10 cellular contexts compared by ENCODE assay signal in the genomic region with DNA sequence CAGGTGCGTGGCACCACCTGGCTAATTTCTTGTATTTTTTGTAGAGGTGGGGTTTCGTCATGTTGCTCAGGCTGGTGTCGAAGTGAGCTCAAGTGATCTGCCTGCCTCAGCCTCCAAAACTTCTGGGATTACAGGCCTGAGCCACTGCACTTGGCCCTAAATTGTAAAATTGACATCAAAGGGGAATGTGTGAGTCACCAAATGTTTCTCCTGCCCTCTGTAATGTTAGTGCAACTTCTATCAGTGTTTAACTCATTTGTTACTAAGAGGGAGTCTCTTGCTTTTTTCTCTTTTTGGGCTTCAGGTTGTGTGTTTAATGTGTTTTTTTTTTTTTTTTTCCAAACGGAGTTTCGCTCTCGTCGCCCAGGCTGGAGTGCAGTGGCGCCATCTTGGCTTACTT. TPM values are rescaled to one million over a fixed set of nuclear protein-coding genes. Genes with fewer than 3 reads are reported as not detected.
DNase-seq lines count a peak whose midpoint lies in the region; ATAC-seq and TF ChIP-seq lines count a peak whose summit lies in the region.
"Had no signal": no experiment of that assay in that cellular context is flagged by ENCODE, and none has a peak within 500 bp of the region (broad histone marks: within the 10 kb centered on the region; RNA-seq: fewer than 3 reads in every experiment).

No MANE protein-coding gene starts in this region.

- H3K9me3 ChIP-seq in mesenchymal stem cell (ENCODE audit: control insufficient read depth, low read length): no peaks in the 10 kb centered on the region
- H3K9me3 ChIP-seq in H9 (ENCODE audit: control insufficient read depth, low read depth, low read length): no peaks in the 10 kb centered on the region

- H3K4ac ChIP-seq in mesenchymal stem cell (ENCODE audit: low read depth in 1 of 2, low read length in 2 of 2): no peak overlapping the region
- H3K4ac ChIP-seq in H9 (ENCODE audit: low read depth, low read length): no peak overlapping the region

- peak overlapping the region; percentile 77 to 99 (median 82) for H3K4me3 Mint-ChIP-seq in brain
- H3K4me3 Mint-ChIP-seq in H9: peak overlapping the region in 1 of 2 experiments; percentile 21; a peak in 1 of 5 replicates
- H3K4me3 Mint-ChIP-seq: activated B cell treated with CpG ODN at 0.5 μM for 24 hours had no signal

- H3K36me3 Mint-ChIP-seq in brain (peaks cover 19% of the 10 kb centered on the region), H9 (ENCODE audit: insufficient read depth in 1 of 3, low read depth in 3 of 3) (peaks cover 4 to 15% (median 13%) of the 10 kb centered on the region in 3 experiments)

- no peak overlapping the region for H4K91ac ChIP-seq in mesenchymal stem cell (ENCODE audit: low read length)
- H4K91ac ChIP-seq in H9 (ENCODE audit: insufficient read length, low read depth, low read length): no peak overlapping the region

- peaks cover 10% of the 10 kb centered on the region for H3K27me3 Mint-ChIP-seq in brain
- H3K27me3 Mint-ChIP-seq in H9 (ENCODE audit: low read depth): 0 out of 2 replicates have a peak, but pooled peaks cover 3% of the 10 kb centered on the region
- H3K27me3 Mint-ChIP-seq: activated B cell treated with CpG ODN at 0.5 μM for 24 hours had no signal

- H2BK12ac ChIP-seq in mesenchymal stem cell (ENCODE audit: low read length in 2 of 2) (no peak overlapping the region), H9 (ENCODE audit: insufficient read length, low read depth, low read length) (no peak overlapping the region)

- peaks cover 3% of the 10 kb centered on the region for H4K20me1 ChIP-seq in H9 (ENCODE audit: control insufficient read depth, insufficient read depth, insufficient read length)

- H4K8ac ChIP-seq in mesenchymal stem cell (ENCODE audit: low read length): no peak overlapping the region
- no peak overlapping the region for H4K8ac ChIP-seq in H9 (replicated peaks; ENCODE audit: insufficient read length, low read depth, low read length)

- H3K27me3 ChIP-seq in mesenchymal stem cell (ENCODE audit: control insufficient read depth in 1 of 2, insufficient read depth in 1 of 2, low read length in 2 of 2) (no peaks in the 10 kb centered on the region), H9 (ENCODE audit: insufficient read depth, low read length) (no peaks in the 10 kb centered on the region)

- H3K9me3 Mint-ChIP-seq in brain: peaks cover 0 to 3% (median 0%) of the 10 kb centered on the region in 5 experiments
- no peaks in the 10 kb centered on the region for H3K9me3 Mint-ChIP-seq in H9
- H3K9me3 Mint-ChIP-seq: activated B cell treated with CpG ODN at 0.5 μM for 24 hours had no signal

- H3K36me3 ChIP-seq in mesenchymal stem cell (ENCODE audit: control insufficient read depth in 1 of 2, insufficient read depth in 2 of 2, low read depth in 1 of 2, low read length in 2 of 2): peaks cover 0 to 15% of the 10 kb centered on the region in 2 experiments

- no peak overlapping the region for H3K56ac ChIP-seq in H9 (ENCODE audit: insufficient read length, low read depth, low read length)

- peak overlapping the region; percentile 99 for H3K9ac ChIP-seq in mesenchymal stem cell (ENCODE audit: low read length)
- H3K9ac ChIP-seq in H9 (ENCODE audit: extremely low read depth, insufficient read length, low read length): no peak overlapping the region

- H3K4me3 ChIP-seq in mesenchymal stem cell (ENCODE audit: insufficient read depth in 1 of 2, low read depth in 1 of 2, low read length in 2 of 2): peak overlapping the region in 1 of 2 experiments; percentile 95

- H3K14ac ChIP-seq in mesenchymal stem cell (ENCODE audit: low read length in 2 of 2) (no peak overlapping the region), H9 (ENCODE audit: insufficient read depth, low read length) (no peak overlapping the region)

- H3K23ac ChIP-seq in mesenchymal stem cell (ENCODE audit: low read length in 2 of 2) (no peak overlapping the region), H9 (ENCODE audit: insufficient read length, low read depth, low read length) (no peak overlapping the region)

- H3K18ac ChIP-seq in mesenchymal stem cell (ENCODE audit: low read depth in 1 of 2, low read length in 2 of 2) (no peak overlapping the region), H9 (ENCODE audit: insufficient read length, low read depth, low read length) (no peak overlapping the region)

- H2AFZ ChIP-seq in mesenchymal stem cell (ENCODE audit: low read depth, low read length) (no peak overlapping the region), H9 (ENCODE audit: low read length) (no peak overlapping the region)

- ATAC-seq in HG03039 (IDR thresholded peaks at IDR 0.05; ENCODE audit: unreplicated experiment): no peak

- peaks cover 10% of the 10 kb centered on the region for H3K79me1 ChIP-seq in mesenchymal stem cell (replicated peaks; ENCODE audit: low read length, poor library complexity, severe bottlenecking)
- peaks cover 2% of the 10 kb centered on the region for H3K79me1 ChIP-seq in H9 (ENCODE audit: insufficient read depth, low read depth, low read length, poor library complexity, severe bottlenecking)

- DNase-seq in AG08395 (ENCODE audit: low spot score) (peak; percentile 69), HS-27A (ENCODE audit: low read depth) (peak; percentile 56), mesenchymal stem cell (peak; percentile 84), HK-2 (ENCODE audit: unreplicated experiment) (no peak), H9 (no peak)
- no peak for DNase-seq in effector CD4-positive, alpha-beta T cell
- DNase-seq: activated B cell treated with CpG ODN at 0.5 μM for 24 hours, NCI-H146 had no signal

- H3K23me2 ChIP-seq in H9 (ENCODE audit: insufficient read length, low read depth, low read length, poor library complexity, severe bottlenecking): peaks cover 5% of the 10 kb centered on the region

- H2BK20ac ChIP-seq in H9 (ENCODE audit: low read depth, low read length, poor library complexity, severe bottlenecking): no peak overlapping the region

- H3K27ac Mint-ChIP-seq in brain (peak overlapping the region in 3 of 5 experiments; percentile 27 to 90 (median 87)), H9 (peak overlapping the region in 1 of 3 experiments; percentile 47; a peak in 1 of 7 replicates)
- H3K27ac Mint-ChIP-seq: activated B cell treated with CpG ODN at 0.5 μM for 24 hours had no signal

- H4K5ac ChIP-seq in H9 (ENCODE audit: insufficient read length, low read depth, low read length): no peak overlapping the region

- H2BK5ac ChIP-seq in mesenchymal stem cell (ENCODE audit: low read depth, low read length, poor library complexity, severe bottlenecking) (no peak overlapping the region), H9 (ENCODE audit: insufficient read length, low read length) (no peak overlapping the region)

- no peak overlapping the region for H2AK5ac ChIP-seq in mesenchymal stem cell (ENCODE audit: low read length, severe bottlenecking)
- no peak overlapping the region for H2AK5ac ChIP-seq in H9 (ENCODE audit: insufficient read length, low read length)

- TF ChIP-seq CTCF in brain (conservative IDR thresholded peaks at IDR 0.05) (no peak), H9 (conservative IDR thresholded peaks at IDR 0.05) (no peak)

- H3K79me2 ChIP-seq in H9 (ENCODE audit: insufficient read depth, low read length): 0 out of 2 replicates have a peak, but pooled peaks cover 1% of the 10 kb centered on the region

- WGBS in mesenchymal stem cell: 77% methylated on average over 7 of the region's 8 CpGs
- WGBS in H9 (ENCODE audit: extremely low coverage, insufficient read length, low lambda C conversion rate): no CpG with 5 or more reads among the region's 8 CpGs

- H2BK120ac ChIP-seq in mesenchymal stem cell (ENCODE audit: low read depth, low read length) (no peak overlapping the region), H9 (ENCODE audit: low read depth, low read length, poor library complexity, severe bottlenecking) (no peak overlapping the region)

- H3K27ac ChIP-seq in mesenchymal stem cell (ENCODE audit: low read length, poor library complexity, severe bottlenecking) (peak overlapping the region; percentile 36), H9 (ENCODE audit: insufficient read length, low read depth, low read length) (no peak overlapping the region)

- no peak overlapping the region for H3T11ph ChIP-seq in H9 (ENCODE audit: low read length)

- peaks cover 8% of the 10 kb centered on the region for H3K4me1 ChIP-seq in mesenchymal stem cell (ENCODE audit: control insufficient read depth, insufficient read depth, low read depth, low read length)
- no peaks in the 10 kb centered on the region for H3K4me1 ChIP-seq in H9 (ENCODE audit: insufficient read depth, low read length)

- H2BK15ac ChIP-seq in mesenchymal stem cell (ENCODE audit: low read depth, poor library complexity, severe bottlenecking) (no peak overlapping the region), H9 (ENCODE audit: low read depth, low read length) (no peak overlapping the region)

- H3K4me1 Mint-ChIP-seq in brain (peaks cover 74% of the 10 kb centered on the region), H9 (peaks cover 10 to 16% of the 10 kb centered on the region in 2 experiments)

- H3K4me2 ChIP-seq in mesenchymal stem cell (ENCODE audit: low read length, poor library complexity, severe bottlenecking): peak overlapping the region; percentile 42
- no peak overlapping the region for H3K4me2 ChIP-seq in H9 (ENCODE audit: insufficient read depth, insufficient read length, low read length)

RNA-seq across cellular contexts. Expression of gene TULP3, which starts 2.3 kb away (rescaled TPM):
- polyA plus RNA-seq in brain (ENCODE audit: insufficient read depth, low read depth, low replicate concordance): 29.8 TPM
- polyA plus RNA-seq in mesenchymal stem cell (2013, experiment 1 of 2): 44.7 TPM
- 44.0 TPM for polyA plus RNA-seq in mesenchymal stem cell (2013, experiment 2 of 2)
- 21.4 and 22.3 TPM in 2 replicates for total RNA-seq in H9 (2021)

RNA-seq across cellular contexts. Expression of gene RHNO1, which starts 16.0 kb away (rescaled TPM):
- polyA plus RNA-seq in brain (ENCODE audit: insufficient read depth, low read depth, low replicate concordance): 27.1 TPM
- polyA plus RNA-seq in mesenchymal stem cell (2013, experiment 1 of 2): 40.6 TPM
- 39.7 TPM for polyA plus RNA-seq in mesenchymal stem cell (2013, experiment 2 of 2)
- 36.4 and 36.7 TPM in 2 replicates for total RNA-seq in H9 (2021)

RNA-seq across cellular contexts. Expression of gene FOXM1, which starts 16.0 kb away (rescaled TPM):
- 76.9 TPM for polyA plus RNA-seq in brain (ENCODE audit: insufficient read depth, low read depth, low replicate concordance)
- polyA plus RNA-seq in mesenchymal stem cell (2013, experiment 1 of 2): 13.5 TPM
- polyA plus RNA-seq in mesenchymal stem cell (2013, experiment 2 of 2): 12.7 TPM
- total RNA-seq in H9 (2021): 109 TPM in 2 replicates

RNA-seq across cellular contexts. Expression of gene TEX52, which starts 36.2 kb away (rescaled TPM):
- polyA plus RNA-seq in brain (ENCODE audit: insufficient read depth, low read depth, low replicate concordance): not detected
- not detected for polyA plus RNA-seq in mesenchymal stem cell (2013, experiment 1 of 2)
- not detected for polyA plus RNA-seq in mesenchymal stem cell (2013, experiment 2 of 2)
- total RNA-seq in H9 (2021): 0.20 TPM in 2 replicates
- total RNA-seq: activated B cell treated with CpG ODN at 0.5 μM for 24 hours had no signal

RNA-seq across cellular contexts. Expression of gene NRIP2, which starts 58.2 kb away (rescaled TPM):
- 8.9 TPM for polyA plus RNA-seq in brain (ENCODE audit: insufficient read depth, low read depth, low replicate concordance)
- 0.06 TPM for polyA plus RNA-seq in mesenchymal stem cell (2013, experiment 1 of 2)
- 0.04 TPM for polyA plus RNA-seq in mesenchymal stem cell (2013, experiment 2 of 2)
- total RNA-seq in H9 (2021): 0.15 TPM in 2 replicates
- total RNA-seq: activated B cell treated with CpG ODN at 0.5 μM for 24 hours had no signal

Comparison
In these comparisons a context has a peak if more than half of its experiments do, and no peak if none do; other contexts are left out.
1. DNase-seq: peak in AG08395 (single experiment), HS-27A (single experiment) and mesenchymal stem cell (single experiment); none in HK-2 (single experiment), effector CD4-positive, alpha-beta T cell (single experiment) and H9 (single experiment).